ENCODE assay signal across 7 cellular contexts in genomic region chr2:229794636-229795035, GRCh38.
"Had no signal": no experiment of that assay in that cellular context is flagged by ENCODE, and none has a peak within 500 bp of the region (broad histone marks: within the 10 kb centered on the region; RNA-seq: fewer than 3 reads in every experiment).

No MANE protein-coding gene starts in this region.

- DNase-seq: IMR-90, KBM-7, KG1 had no signal

- FAIRE-seq: HepG2, HTR-8/SVneo, K562 had no signal

- H3K27ac ChIP-seq: HL-60 had no signal

- ATAC-seq: HepG2, K562 had no signal

- H3K4me3 ChIP-seq: K562 had no signal
